Comparison of ENCODE assay signal across 9 cellular contexts in the genomic region with DNA sequence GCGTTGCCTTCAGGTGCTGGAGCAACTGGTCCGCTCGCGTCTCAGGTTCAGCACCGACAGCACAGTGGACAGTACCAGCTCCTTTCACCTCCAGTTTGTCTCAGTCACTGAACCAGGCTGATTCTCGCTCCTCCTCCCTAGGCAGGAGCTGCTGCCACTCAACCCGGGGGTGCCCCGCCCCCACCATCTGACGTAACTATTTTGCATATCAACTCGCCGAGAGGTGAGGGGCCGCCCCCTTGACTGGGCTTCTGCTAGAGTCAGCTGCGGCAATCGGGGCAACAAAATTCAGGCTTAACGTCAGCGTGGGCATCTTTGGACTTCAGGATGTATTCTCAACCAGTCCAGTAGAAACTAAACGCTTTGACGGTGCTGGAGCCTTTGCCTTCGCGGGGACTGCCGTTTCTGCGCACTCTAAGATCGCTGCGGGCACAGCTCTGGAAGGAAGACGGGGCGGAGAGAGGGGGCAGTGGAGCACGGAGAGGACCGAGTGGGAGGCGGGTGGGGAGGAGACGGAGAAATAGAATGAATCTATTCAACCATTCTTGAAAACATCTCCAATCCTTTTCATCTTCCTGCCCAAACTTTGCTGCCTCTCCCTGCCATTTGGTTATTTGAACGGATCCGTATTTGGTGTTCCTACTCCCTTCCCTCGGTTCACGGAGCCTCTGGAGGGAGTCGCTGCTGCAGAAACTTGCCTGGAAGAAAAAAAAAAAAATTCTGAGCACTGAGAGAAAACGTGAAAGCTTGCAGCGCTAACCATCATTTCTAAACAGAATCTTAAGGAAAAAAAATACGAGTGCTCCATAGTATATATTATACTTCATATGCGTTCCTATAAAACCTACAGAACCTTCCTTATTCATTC. TPM values are rescaled to one million over a fixed set of nuclear protein-coding genes. Genes with fewer than 3 reads are reported as not detected.
DNase-seq lines count a peak whose midpoint lies in the region; ATAC-seq and TF ChIP-seq lines count a peak whose summit lies in the region.
"Had no signal": no experiment of that assay in that cellular context is flagged by ENCODE, and none has a peak within 500 bp of the region (broad histone marks: within the 10 kb centered on the region; RNA-seq: fewer than 3 reads in every experiment).

A gene (minus strand): TSS at position 109 of the 868 bp plus-strand sequence. CDS start 52,604 bp downstream, outside the sequence.

- no peaks in the 10 kb centered on the region for H3K27me3 ChIP-seq in kidney epithelial cell (ENCODE audit: control insufficient read depth, insufficient read depth, low read length)

- H3K36me3 ChIP-seq in kidney epithelial cell (ENCODE audit: control insufficient read depth, insufficient read depth, low read length) = no peaks in the 10 kb centered on the region

- peak within 1 kb of the TSS; percentile 48 for H3K4me3 ChIP-seq in kidney epithelial cell (ENCODE audit: low read depth, low read length)

- TF ChIP-seq CTCF in kidney epithelial cell (IDR thresholded peaks at IDR 0.05; ENCODE audit: insufficient read depth, low read length, poor library complexity, severe bottlenecking) = no peak

- DNase-seq in D341Med (ENCODE audit: low spot score) (peak; percentile 89), caudate nucleus (lab: John Stamatoyannopoulos, UW) (peak in 60 of 61 donors; percentile 17 to 98 (median 76)), kidney epithelial cell (ENCODE audit: low read depth) (peak; percentile 80), GOT3 (lab: John Stamatoyannopoulos, UW) (no peak)
- DNase-seq in stimulated activated CD4-positive, alpha-beta T cell treated with anti-CD3 and anti-CD28 coated beads, Interleukin-12 subunit alpha, Interleukin-12 subunit beta, amount 100 ng/mL, for 4 hours = peak; percentile 4

- ATAC-seq in GM19467 (IDR thresholded peaks at IDR 0.05; ENCODE audit: unreplicated experiment) = peak; percentile 89
- peak; percentile 94 for ATAC-seq in HG03521 (IDR thresholded peaks at IDR 0.05; ENCODE audit: unreplicated experiment)
- peak; percentile 97 for ATAC-seq in SK-N-SH treated with all-trans-retinoic acid at 6 μM for 48 hours

- H3K27ac ChIP-seq in caudate nucleus (ENCODE audit: low read depth, low read length) = peak within 1 kb of the TSS; percentile 69

TF ChIP-seq in SK-N-SH treated with all-trans-retinoic acid at 6 μM for 48 hours, 23 proteins besides CTCF, POLR2A, EP300 and RAD21:
- TF ChIP-seq ZFP3 (CRISPR knock-in tag; IDR thresholded peaks at IDR 0.05) (peak; percentile 52; the same call in 1 of the 2 replicates), TCF4 (CRISPR knock-in tag; IDR thresholded peaks at IDR 0.05; ENCODE audit: borderline replicate concordance) (no peak), TOX (CRISPR knock-in tag; IDR thresholded peaks at IDR 0.05; ENCODE audit: borderline replicate concordance) (no peak), ZNF70 (CRISPR knock-in tag; IDR thresholded peaks at IDR 0.05) (peak; percentile 100), PPARA (CRISPR knock-in tag; IDR thresholded peaks at IDR 0.05; ENCODE audit: borderline replicate concordance) (no peak), CSDC2 (CRISPR knock-in tag; IDR thresholded peaks at IDR 0.05) (peak; percentile 63; the same call in 1 of the 2 replicates), ZFP30 (CRISPR knock-in tag; IDR thresholded peaks at IDR 0.05) (no peak), RARB (CRISPR knock-in tag; IDR thresholded peaks at IDR 0.05) (no peak)
- TF ChIP-seq, protein P1, sequence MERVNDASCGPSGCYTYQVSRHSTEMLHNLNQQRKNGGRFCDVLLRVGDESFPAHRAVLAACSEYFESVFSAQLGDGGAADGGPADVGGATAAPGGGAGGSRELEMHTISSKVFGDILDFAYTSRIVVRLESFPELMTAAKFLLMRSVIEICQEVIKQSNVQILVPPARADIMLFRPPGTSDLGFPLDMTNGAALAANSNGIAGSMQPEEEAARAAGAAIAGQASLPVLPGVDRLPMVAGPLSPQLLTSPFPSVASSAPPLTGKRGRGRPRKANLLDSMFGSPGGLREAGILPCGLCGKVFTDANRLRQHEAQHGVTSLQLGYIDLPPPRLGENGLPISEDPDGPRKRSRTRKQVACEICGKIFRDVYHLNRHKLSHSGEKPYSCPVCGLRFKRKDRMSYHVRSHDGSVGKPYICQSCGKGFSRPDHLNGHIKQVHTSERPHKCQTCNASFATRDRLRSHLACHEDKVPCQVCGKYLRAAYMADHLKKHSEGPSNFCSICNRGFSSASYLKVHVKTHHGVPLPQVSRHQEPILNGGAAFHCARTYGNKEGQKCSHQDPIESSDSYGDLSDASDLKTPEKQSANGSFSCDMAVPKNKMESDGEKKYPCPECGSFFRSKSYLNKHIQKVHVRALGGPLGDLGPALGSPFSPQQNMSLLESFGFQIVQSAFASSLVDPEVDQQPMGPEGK (CRISPR knock-in tag; IDR thresholded peaks at IDR 0.05; ENCODE audit: borderline replicate concordance) = no peak
- TF ChIP-seq, protein P2, sequence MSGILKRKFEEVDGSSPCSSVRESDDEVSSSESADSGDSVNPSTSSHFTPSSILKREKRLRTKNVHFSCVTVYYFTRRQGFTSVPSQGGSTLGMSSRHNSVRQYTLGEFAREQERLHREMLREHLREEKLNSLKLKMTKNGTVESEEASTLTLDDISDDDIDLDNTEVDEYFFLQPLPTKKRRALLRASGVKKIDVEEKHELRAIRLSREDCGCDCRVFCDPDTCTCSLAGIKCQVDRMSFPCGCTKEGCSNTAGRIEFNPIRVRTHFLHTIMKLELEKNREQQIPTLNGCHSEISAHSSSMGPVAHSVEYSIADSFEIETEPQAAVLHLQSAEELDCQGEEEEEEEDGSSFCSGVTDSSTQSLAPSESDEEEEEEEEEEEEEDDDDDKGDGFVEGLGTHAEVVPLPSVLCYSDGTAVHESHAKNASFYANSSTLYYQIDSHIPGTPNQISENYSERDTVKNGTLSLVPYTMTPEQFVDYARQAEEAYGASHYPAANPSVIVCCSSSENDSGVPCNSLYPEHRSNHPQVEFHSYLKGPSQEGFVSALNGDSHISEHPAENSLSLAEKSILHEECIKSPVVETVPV (CRISPR knock-in tag; IDR thresholded peaks at IDR 0.05) = no peak
- TF ChIP-seq, protein P3, sequence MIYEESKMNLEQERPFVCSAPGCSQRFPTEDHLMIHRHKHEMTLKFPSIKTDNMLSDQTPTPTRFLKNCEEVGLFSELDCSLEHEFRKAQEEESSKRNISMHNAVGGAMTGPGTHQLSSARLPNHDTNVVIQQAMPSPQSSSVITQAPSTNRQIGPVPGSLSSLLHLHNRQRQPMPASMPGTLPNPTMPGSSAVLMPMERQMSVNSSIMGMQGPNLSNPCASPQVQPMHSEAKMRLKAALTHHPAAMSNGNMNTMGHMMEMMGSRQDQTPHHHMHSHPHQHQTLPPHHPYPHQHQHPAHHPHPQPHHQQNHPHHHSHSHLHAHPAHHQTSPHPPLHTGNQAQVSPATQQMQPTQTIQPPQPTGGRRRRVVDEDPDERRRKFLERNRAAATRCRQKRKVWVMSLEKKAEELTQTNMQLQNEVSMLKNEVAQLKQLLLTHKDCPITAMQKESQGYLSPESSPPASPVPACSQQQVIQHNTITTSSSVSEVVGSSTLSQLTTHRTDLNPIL (CRISPR knock-in tag; IDR thresholded peaks at IDR 0.05; ENCODE audit: low read depth) = no peak
- TF ChIP-seq, protein P4, sequence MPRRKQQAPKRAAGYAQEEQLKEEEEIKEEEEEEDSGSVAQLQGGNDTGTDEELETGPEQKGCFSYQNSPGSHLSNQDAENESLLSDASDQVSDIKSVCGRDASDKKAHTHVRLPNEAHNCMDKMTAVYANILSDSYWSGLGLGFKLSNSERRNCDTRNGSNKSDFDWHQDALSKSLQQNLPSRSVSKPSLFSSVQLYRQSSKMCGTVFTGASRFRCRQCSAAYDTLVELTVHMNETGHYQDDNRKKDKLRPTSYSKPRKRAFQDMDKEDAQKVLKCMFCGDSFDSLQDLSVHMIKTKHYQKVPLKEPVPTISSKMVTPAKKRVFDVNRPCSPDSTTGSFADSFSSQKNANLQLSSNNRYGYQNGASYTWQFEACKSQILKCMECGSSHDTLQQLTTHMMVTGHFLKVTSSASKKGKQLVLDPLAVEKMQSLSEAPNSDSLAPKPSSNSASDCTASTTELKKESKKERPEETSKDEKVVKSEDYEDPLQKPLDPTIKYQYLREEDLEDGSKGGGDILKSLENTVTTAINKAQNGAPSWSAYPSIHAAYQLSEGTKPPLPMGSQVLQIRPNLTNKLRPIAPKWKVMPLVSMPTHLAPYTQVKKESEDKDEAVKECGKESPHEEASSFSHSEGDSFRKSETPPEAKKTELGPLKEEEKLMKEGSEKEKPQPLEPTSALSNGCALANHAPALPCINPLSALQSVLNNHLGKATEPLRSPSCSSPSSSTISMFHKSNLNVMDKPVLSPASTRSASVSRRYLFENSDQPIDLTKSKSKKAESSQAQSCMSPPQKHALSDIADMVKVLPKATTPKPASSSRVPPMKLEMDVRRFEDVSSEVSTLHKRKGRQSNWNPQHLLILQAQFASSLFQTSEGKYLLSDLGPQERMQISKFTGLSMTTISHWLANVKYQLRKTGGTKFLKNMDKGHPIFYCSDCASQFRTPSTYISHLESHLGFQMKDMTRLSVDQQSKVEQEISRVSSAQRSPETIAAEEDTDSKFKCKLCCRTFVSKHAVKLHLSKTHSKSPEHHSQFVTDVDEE (CRISPR knock-in tag; IDR thresholded peaks at IDR 0.05) = peak; percentile 32; the same call in 1 of the 2 replicates

RNA-seq across cellular contexts. Expression of the gene that starts here (rescaled TPM):
- not detected in 2 replicates for total RNA-seq in kidney epithelial cell
- total RNA-seq: T-helper 1 cell treated with Interleukin-12 subunit alpha and Interleukin-12 subunit beta and Interleukin-4 antibody, amounts not matched to agents 30 ng/mL and 1 ng/mL, for 36 hours had no signal

Comparison
In these comparisons a context has a peak if more than half of its experiments do, and no peak if none do; other contexts are left out.
1. Peak in DNase-seq and H3K4me3 ChIP-seq in kidney epithelial cell; RNA of the gene not detected or under 1 TPM.